Comparison of ENCODE assay signal across 21 cellular contexts in genomic region chr10:11831520-11831951, GRCh38. TPM values are rescaled to one million over a fixed set of nuclear protein-coding genes. Genes with fewer than 3 reads are reported as not detected.
A peak's percentile ranks its signal among the peaks of the same experiment; 100 is the strongest.
DNase-seq lines count a peak whose midpoint lies in the region; ATAC-seq, FAIRE-seq and TF ChIP-seq lines count a peak whose summit lies in the region.
"Had no signal": no experiment of that assay in that cellular context is flagged by ENCODE, and none has a peak within 500 bp of the region (broad histone marks: within the 10 kb centered on the region; RNA-seq: fewer than 3 reads in every experiment).

No MANE protein-coding gene starts in this region.

- peaks cover 79% of the 10 kb centered on the region for H3K79me2 ChIP-seq in HepG2 (ENCODE audit: insufficient read depth, low read length)

- H3K36me3 Mint-ChIP-seq in CD14-positive monocyte = peaks cover 0 to 2% of the 10 kb centered on the region in 2 donors
- H3K36me3 Mint-ChIP-seq: activated CD8-positive, alpha-beta memory T cell treated with anti-CD3 and anti-CD28 coated beads, Interleukin-2, amount 10 ng/mL, durations not matched to agents 7 days and 5 days; brain; CD4-positive, alpha-beta memory T cell had no signal

- DNase-seq in DMS53 (lab: John Stamatoyannopoulos, UW) = peak; percentile 42
- DNase-seq in DMS53 treated with DMSO at 0.1 percent for 48 hours (lab: John Stamatoyannopoulos, UW; ENCODE audit: unreplicated experiment) = no peak
- peak; percentile 62 for DNase-seq in bronchial epithelial cell (ENCODE audit: low read depth)
- DNase-seq in HepG2 (ENCODE audit: low spot score) = peak; percentile 70
- DNase-seq in tibial nerve (ENCODE audit: low spot score in 2 of 2) = no peak
- no peak for DNase-seq in CD14-positive monocyte (ENCODE audit: low spot score)
- DNase-seq in epidermal melanocyte (ENCODE audit: insufficient read length, low spot score) = no peak
- DNase-seq in GF-D8 (lab: John Stamatoyannopoulos, UW) = no peak
- DNase-seq: activated B cell treated with CpG ODN at 0.5 μM for 24 hours; activated CD8-positive, alpha-beta memory T cell treated with anti-CD3 and anti-CD28 coated beads, Interleukin-2, amount 10 ng/mL, durations not matched to agents 7 days and 5 days; activated naive CD4-positive, alpha-beta T cell treated with Interleukin-2 at 50 U/mL for 16 hours; CD4-positive, alpha-beta memory T cell; effector memory CD8-positive, alpha-beta T cell; glutamatergic neuron; NCI-H446; Peyer's patch; stimulated activated CD4-positive, alpha-beta T cell treated with anti-CD3 and anti-CD28 coated beads, Interleukin-4, amount 100 ng/mL, for 1 hour had no signal

- H3K9me3 ChIP-seq in HepG2 (ENCODE audit: low read length) (no peaks in the 10 kb centered on the region), tibial nerve (no peaks in the 10 kb centered on the region)
- H3K9me3 ChIP-seq: Peyer's patch had no signal

- peaks cover 1% of the 10 kb centered on the region for H3K36me3 ChIP-seq in bronchial epithelial cell (ENCODE audit: control insufficient read depth, insufficient read depth, low read length)
- H3K36me3 ChIP-seq in HepG2 (replicated peaks in 1 of 2; ENCODE audit: control insufficient read depth in 1 of 2, insufficient read depth in 2 of 2, low read length in 2 of 2) = no peaks in the 10 kb centered on the region
- H3K36me3 ChIP-seq in tibial nerve = no peaks in the 10 kb centered on the region
- H3K36me3 ChIP-seq: Peyer's patch had no signal

- CTCF ChIA-PET in HepG2 (lab: Yijun Ruan, JAX; ENCODE audit: low intra/inter-chr PET ratio, low total read pairs) = no interaction called here

- peak; percentile 87 for ATAC-seq in HepG2
- ATAC-seq: activated CD8-positive, alpha-beta memory T cell treated with anti-CD3 and anti-CD28 coated beads, Interleukin-2, amount 10 ng/mL, durations not matched to agents 7 days and 5 days; effector memory CD8-positive, alpha-beta T cell had no signal

- H3K27me3 ChIP-seq in bronchial epithelial cell (ENCODE audit: control insufficient read depth, insufficient read depth, low read length) (no peaks in the 10 kb centered on the region), HepG2 (ENCODE audit: control insufficient read depth in 1 of 2, insufficient read depth in 2 of 2, low read length in 2 of 2) (no peaks in the 10 kb centered on the region), tibial nerve (no peaks in the 10 kb centered on the region)
- H3K27me3 ChIP-seq: Peyer's patch had no signal

- POLR2A ChIA-PET in HepG2 (lab: Yijun Ruan, JAX) = interaction anchor here (0.7 to 2.8 kb wide), 6 partner anchors 11 to 117 kb away, joined by 3 to 14 read pairs (median 4); no protein-coding TSS in a partner anchor

- no peak overlapping the region for H3K27ac Mint-ChIP-seq in CD14-positive monocyte
- H3K27ac Mint-ChIP-seq: activated B cell treated with CpG ODN at 0.5 μM for 24 hours; activated CD8-positive, alpha-beta memory T cell treated with anti-CD3 and anti-CD28 coated beads, Interleukin-2, amount 10 ng/mL, durations not matched to agents 7 days and 5 days; CD4-positive, alpha-beta memory T cell; effector memory CD8-positive, alpha-beta T cell had no signal

- TF ChIP-seq CTCF in bronchial epithelial cell (IDR thresholded peaks at IDR 0.05; ENCODE audit: insufficient read depth, low read length, severe bottlenecking) = no peak
- TF ChIP-seq CTCF in HepG2 (CRISPR knock-in tag; IDR thresholded peaks at IDR 0.05) = no peak
- no peak for TF ChIP-seq CTCF in tibial nerve (IDR thresholded peaks at IDR 0.05)
- no peak for TF ChIP-seq CTCF in CD14-positive monocyte (IDR thresholded peaks at IDR 0.05)

- H3K4me3 ChIP-seq in bronchial epithelial cell (ENCODE audit: low read depth, low read length) (no peak overlapping the region), HepG2 (replicated peaks in 1 of 3; ENCODE audit: insufficient read depth in 1 of 3, low read depth in 2 of 3, low read length in 3 of 3) (peak overlapping the region; percentile 27 to 40 (median 34); a peak in 5 of 6 replicates), tibial nerve (no peak overlapping the region)
- H3K4me3 ChIP-seq: Peyer's patch had no signal

- H3K4me1 ChIP-seq in HepG2 (ENCODE audit: insufficient read depth, low read length) (peaks cover 81% of the 10 kb centered on the region), tibial nerve (peaks cover 0 to 39% (median 2%) of the 10 kb centered on the region in 4 donors)
- H3K4me1 ChIP-seq: Peyer's patch had no signal

- H3K27ac ChIP-seq in HepG2 (ENCODE audit: extremely low read length, insufficient read depth, low read length) (peak overlapping the region; percentile 77), tibial nerve (peak overlapping the region in 3 of 4 donors; percentile 11 to 51 (median 21))
- H3K27ac ChIP-seq: 22Rv1, Peyer's patch had no signal

- H3K9ac ChIP-seq in HepG2 (ENCODE audit: insufficient read depth, low read depth, low read length) = peak overlapping the region; percentile 58

- no peaks in the 10 kb centered on the region for H4K20me1 ChIP-seq in HepG2 (ENCODE audit: insufficient read depth, low read length)

- H2AFZ ChIP-seq in HepG2 (ENCODE audit: low read length) = no peak overlapping the region

- H3K4me3 Mint-ChIP-seq in CD14-positive monocyte = no peak overlapping the region
- H3K4me3 Mint-ChIP-seq: activated B cell treated with CpG ODN at 0.5 μM for 24 hours; activated CD8-positive, alpha-beta memory T cell treated with anti-CD3 and anti-CD28 coated beads, Interleukin-2, amount 10 ng/mL, durations not matched to agents 7 days and 5 days; CD4-positive, alpha-beta memory T cell; effector memory CD8-positive, alpha-beta T cell; neural crest cell had no signal

- peaks cover 0 to 2% (median 0%) of the 10 kb centered on the region in 7 donors for H3K9me3 Mint-ChIP-seq in CD14-positive monocyte
- H3K9me3 Mint-ChIP-seq: activated B cell treated with CpG ODN at 0.5 μM for 24 hours; effector memory CD8-positive, alpha-beta T cell; neural crest cell had no signal

- intact Hi-C loops in HepG2 (cut with micrococcal nuclease; ENCODE audit: unreplicated experiment) (no loop called here), CD14-positive monocyte (cut with micrococcal nuclease) (no loop called here)

- no TSS peak for BruUV-seq in HepG2 (replicated peaks; lab: Mats Ljungman, UMichigan)

- FAIRE-seq in bronchial epithelial cell (lab: Jason Lieb, UNC) = no peak
- peak; percentile 76 for FAIRE-seq in HepG2 (lab: Jason Lieb, UNC)
- FAIRE-seq: HTR-8/SVneo had no signal

- in situ Hi-C loops in HepG2 (cut with HindIII; ENCODE audit: extremely low pct_ligation_motif_present, low pct_unique_long_range_greater_than_20kb) = no loop called here

- no peaks in the 10 kb centered on the region for H3K27me3 Mint-ChIP-seq in CD14-positive monocyte (ENCODE audit: low read depth in 3 of 3)

- H3K4me2 ChIP-seq in HepG2 (ENCODE audit: low read depth, low read length) = peak overlapping the region; percentile 67

- TF ChIP-seq EP300 in HepG2 (IDR thresholded peaks at IDR 0.05; ENCODE audit: low read depth in 2 of 2, low read length in 2 of 2) (peak in 1 of 2 experiments; percentile 8; a peak in 1 of 4 replicates), HepG2 (CRISPR knock-in tag; IDR thresholded peaks at IDR 0.05; ENCODE audit: borderline replicate concordance) (no peak), tibial nerve (IDR thresholded peaks at IDR 0.05) (no peak)

- 1% methylated on average over 7 of the region's 7 CpGs for WGBS in HepG2 (ENCODE audit: low lambda C conversion rate)
- WGBS in tibial nerve, 2 donors = 50 to 51% methylated on average over 7 of the region's 7 CpGs

- peaks cover 8% of the 10 kb centered on the region for H3K4me1 Mint-ChIP-seq in CD14-positive monocyte
- H3K4me1 Mint-ChIP-seq: activated B cell treated with CpG ODN at 0.5 μM for 24 hours; activated CD8-positive, alpha-beta memory T cell treated with anti-CD3 and anti-CD28 coated beads, Interleukin-2, amount 10 ng/mL, durations not matched to agents 7 days and 5 days had no signal

- TF ChIP-seq RAD21 in HepG2 (CRISPR knock-in tag; IDR thresholded peaks at IDR 0.05) = no peak

- TF ChIP-seq POLR2A in HepG2 (IDR thresholded peaks at IDR 0.05; ENCODE audit: insufficient read depth in 1 of 2, low read depth in 2 of 2, low read length in 2 of 2) (0 out of 4 replicates have a peak, but pooled peaks of 1 of the 2 experiments have one; percentile 48), tibial nerve (IDR thresholded peaks at IDR 0.05) (no peak)

TF ChIP-seq in HepG2, 621 proteins besides CTCF, POLR2A, EP300 and RAD21 (continues in another document):
- peak; percentile 92 to 98 for TF ChIP-seq ATF4 (CRISPR knock-in tag; IDR thresholded peaks at IDR 0.05)

RNA-seq across cellular contexts. Expression of gene PROSER2, which starts 8.4 kb away (rescaled TPM):
- 20.8 and 27.8 TPM in 2 replicates for total RNA-seq in bronchial epithelial cell
- total RNA-seq in HepG2 (2016; rRNA removed; fragmentation: Illumina TruSeq; extraction: Trizol) = 6.7 and 6.9 TPM in 2 replicates
- 2.0 and 2.7 TPM in 2 replicates for total RNA-seq in HepG2 (2016; cell fraction: cytosol; rRNA removed; fragmentation: Illumina TruSeq; extraction: Trizol; ENCODE audit: low read depth)
- total RNA-seq in HepG2 (2016; cell fraction: insoluble cytoplasmic fraction; rRNA removed; fragmentation: Illumina TruSeq; extraction: Trizol) = 6.3 and 8.2 TPM in 2 replicates
- total RNA-seq in HepG2 (2016; cell fraction: membrane; rRNA removed; fragmentation: Illumina TruSeq; extraction: Trizol) = 4.6 and 5.4 TPM in 2 replicates
- 3.8 and 5.3 TPM in 2 replicates for total RNA-seq in HepG2 (2016; cell fraction: nucleus; rRNA removed; fragmentation: Illumina TruSeq; extraction: Trizol)
- 6.7 and 7.7 TPM in 2 replicates for polyA plus RNA-seq in HepG2 (2011; rRNA removed)
- 3.6 and 5.9 TPM in 2 replicates for polyA plus RNA-seq in HepG2 (2011; cell fraction: cytosol; rRNA removed)
- polyA plus RNA-seq in HepG2 (2011; cell fraction: nucleus; rRNA removed) = 8.5 and 8.6 TPM in 2 replicates
- polyA plus RNA-seq in HepG2 (2012) = 7.3 and 12.4 TPM in 2 replicates
- 1.9 TPM in 2 replicates for polyA plus RNA-seq in HepG2 (2016; cell fraction: cytosol; fragmentation: Illumina TruSeq; extraction: Trizol; ENCODE audit: low read depth)
- 7.7 and 8.0 TPM in 2 replicates for polyA plus RNA-seq in HepG2 (2016; cell fraction: insoluble cytoplasmic fraction; fragmentation: Illumina TruSeq; extraction: Trizol; ENCODE audit: low read depth)
- polyA plus RNA-seq in HepG2 (2016; cell fraction: membrane; fragmentation: Illumina TruSeq; extraction: Trizol; ENCODE audit: low read depth) = 2.9 and 3.7 TPM in 2 replicates
- polyA plus RNA-seq in HepG2 (2016; cell fraction: nucleus; fragmentation: Illumina TruSeq; extraction: Trizol; ENCODE audit: insufficient read depth, low read depth) = 6.8 and 10.0 TPM in 2 replicates
- 6.3 and 10.2 TPM in 2 replicates for polyA minus RNA-seq in HepG2 (2011; rRNA and poly(A)+ RNA removed; ENCODE audit: low replicate concordance)
- polyA minus RNA-seq in HepG2 (2011; cell fraction: cytosol; rRNA and poly(A)+ RNA removed) = 5.3 and 6.1 TPM in 2 replicates
- 6.1 and 8.0 TPM in 2 replicates for polyA minus RNA-seq in HepG2 (2011; cell fraction: nucleus; rRNA and poly(A)+ RNA removed)
- total RNA-seq in tibial nerve = 10 to 100 TPM; 71.1 to 98.4 (median 75.6) TPM
- polyA plus RNA-seq in CD14-positive monocyte = 1 to 10 TPM; 2.0 to 2.2 TPM

Comparison
In these comparisons a context has a peak if more than half of its experiments do, and no peak if none do; other contexts are left out.
1. DNase-seq: peak in DMS53 (single experiment), bronchial epithelial cell (single experiment) and HepG2 (single experiment); none in DMS53 treated with DMSO at 0.1 percent for 48 hours (single experiment), tibial nerve (0 of 2), CD14-positive monocyte (single experiment), epidermal melanocyte (single experiment) and GF-D8 (single experiment).
2. H3K4me3 ChIP-seq: peak in HepG2 (3 of 3); none in bronchial epithelial cell (single experiment) and tibial nerve (0 of 4).